Comparison of ENCODE assay signal across 35 cellular contexts in the genomic region with DNA sequence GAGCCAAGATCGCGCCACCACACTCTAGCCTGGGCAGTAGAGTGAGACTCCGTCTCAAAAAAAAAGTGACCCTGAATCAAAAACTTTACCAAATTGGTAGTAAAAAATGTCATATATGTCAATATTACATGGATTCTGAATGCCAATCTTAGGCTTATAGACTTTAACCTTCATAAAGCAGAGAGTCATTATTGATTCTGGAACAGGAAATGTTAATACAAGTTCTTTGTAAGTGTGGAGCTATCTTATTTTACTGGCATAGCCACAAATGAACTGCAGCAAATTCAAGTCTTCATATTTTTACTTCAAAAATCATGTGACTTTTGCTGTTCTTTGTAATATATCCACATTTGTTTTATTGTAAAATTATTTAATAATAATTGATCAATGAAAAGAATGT.
"Had no signal": no experiment of that assay in that cellular context is flagged by ENCODE, and none has a peak within 500 bp of the region (broad histone marks: within the 10 kb centered on the region; RNA-seq: fewer than 3 reads in every experiment).

No MANE protein-coding gene starts in this region.

- H3K4me3 ChIP-seq: adrenal gland, body of pancreas, breast epithelium had no signal

- H3K4me3 Mint-ChIP-seq: activated B cell treated with CpG ODN at 0.5 μM for 24 hours; activated CD4-positive, alpha-beta memory T cell treated with anti-CD3 and anti-CD28 coated beads for 36 hours; activated CD4-positive, alpha-beta T cell treated with anti-CD3 and anti-CD28 coated beads, Interleukin-2, amount 10 ng/mL, durations not matched to agents 24 days and 14 days; activated CD8-positive, alpha-beta T cell treated with anti-CD3 and anti-CD28 coated beads for 36 hours; activated naive CD4-positive, alpha-beta T cell treated with anti-CD3 and anti-CD28 coated beads for 36 hours; activated naive CD8-positive, alpha-beta T cell treated with anti-CD3 and anti-CD28 coated beads for 36 hours; activated T-cell treated with anti-CD3 and anti-CD28 coated beads, Interleukin-2, amount 50 U/mL, for 4 hours; activated T-cell treated with anti-CD3 and anti-CD28 coated beads, Interleukin-2, amount 50 U/mL, for 72 hours; activated T-helper 1 cell treated with anti-CD3 and anti-CD28 coated beads, Interleukin-12 subunit alpha, Interleukin-12 subunit beta, Interleukin-2, Interleukin-4 antibody, amounts not matched to agents 30 ng/mL and 10 ng/mL and 1 ng/mL, durations not matched to agents 14 hours and 24 hours and 36 hours; activated T-helper 17 cell treated with anti-CD3 and anti-CD28 coated beads, Interleukin-2, amount 50 U/mL, for 72 hours; T-cell; T-helper 2 cell treated with Interferon-gamma antibody and Interleukin-4, amounts not matched to agents 5 μg/mL and 100 μg/mL, for 36 hours had no signal

- DNase-seq: activated B cell treated with CpG ODN at 0.5 μM for 24 hours; activated CD4-positive, alpha-beta memory T cell treated with anti-CD3 and anti-CD28 coated beads for 36 hours; activated CD4-positive, alpha-beta T cell treated with anti-CD3 and anti-CD28 coated beads for 4 hours; activated CD4-positive, alpha-beta T cell treated with anti-CD3 and anti-CD28 coated beads, Interleukin-2, amount 10 ng/mL, durations not matched to agents 24 days and 14 days; activated CD4-positive, alpha-beta T cell treated with anti-CD3 and anti-CD28 coated beads, Interleukin-2, amount 50 U/mL, for 1 hour; activated CD4-positive, alpha-beta T cell treated with anti-CD3 and anti-CD28 coated beads, Interleukin-2, amount 50 U/mL, for 4 hours; activated CD4-positive, CD25-positive, alpha-beta regulatory T cell treated with anti-CD3 and anti-CD28 coated beads, Interleukin-2, amount 50 U/mL, for 72 hours; activated CD8-positive, alpha-beta memory T cell treated with anti-CD3 and anti-CD28 coated beads, Interleukin-2, amount 50 U/mL, for 4 hours; activated CD8-positive, alpha-beta T cell treated with anti-CD3 and anti-CD28 coated beads for 36 hours; activated effector memory CD4-positive, alpha-beta T cell treated with anti-CD3 and anti-CD28 coated beads, Interleukin-2, amount 50 U/mL, for 16 hours; activated gamma-delta T cell treated with Interleukin-2 at 50 U/mL for 16 hours; activated naive CD4-positive, alpha-beta T cell; activated naive CD4-positive, alpha-beta T cell treated with anti-CD3 and anti-CD28 coated beads for 36 hours; activated naive CD4-positive, alpha-beta T cell treated with anti-CD3 and anti-CD28 coated beads, Interleukin-2, amount 50 U/mL, for 16 hours; activated naive CD8-positive, alpha-beta T cell treated with anti-CD3 and anti-CD28 coated beads for 36 hours; activated T-cell treated with anti-CD3 and anti-CD28 coated beads for 4 hours; activated T-cell treated with anti-CD3 and anti-CD28 coated beads, Interleukin-2, amount 50 U/mL, for 1 hour; activated T-cell treated with anti-CD3 and anti-CD28 coated beads, Interleukin-2, amount 50 U/mL, for 4 hours; activated T-cell treated with anti-CD3 and anti-CD28 coated beads, Interleukin-2, amount 50 U/mL, for 72 hours; adrenal gland; amniotic stem cell; aorta; body of pancreas; brain microvascular endothelial cell; central memory CD4-positive, alpha-beta T cell; T-cell; T-helper 2 cell; T-helper 9 cell had no signal

- ATAC-seq: activated CD8-positive, alpha-beta T cell treated with anti-CD3 and anti-CD28 coated beads for 36 hours; activated naive CD4-positive, alpha-beta T cell treated with anti-CD3 and anti-CD28 coated beads, Interleukin-2, amount 50 U/mL, for 72 hours; activated T-cell treated with anti-CD3 and anti-CD28 coated beads, Interleukin-2, amount 50 U/mL, for 4 hours; activated T-cell treated with anti-CD3 and anti-CD28 coated beads, Interleukin-2, amount 50 U/mL, for 72 hours; activated T-helper 17 cell treated with anti-CD3 and anti-CD28 coated beads, Interleukin-2, amount 50 U/mL, for 72 hours; body of pancreas; T-cell had no signal

- H3K27ac Mint-ChIP-seq: activated B cell treated with CpG ODN at 0.5 μM for 24 hours; activated CD4-positive, alpha-beta memory T cell treated with anti-CD3 and anti-CD28 coated beads for 36 hours; activated CD4-positive, alpha-beta T cell treated with anti-CD3 and anti-CD28 coated beads, Interleukin-2, amount 10 ng/mL, durations not matched to agents 24 days and 14 days; activated CD8-positive, alpha-beta T cell treated with anti-CD3 and anti-CD28 coated beads for 36 hours; activated naive CD4-positive, alpha-beta T cell treated with anti-CD3 and anti-CD28 coated beads for 36 hours; activated naive CD4-positive, alpha-beta T cell treated with anti-CD3 and anti-CD28 coated beads, Interleukin-2, amount 50 U/mL, for 72 hours; activated naive CD8-positive, alpha-beta T cell treated with anti-CD3 and anti-CD28 coated beads for 36 hours; activated T-cell treated with anti-CD3 and anti-CD28 coated beads, Interleukin-2, amount 50 U/mL, for 72 hours; activated T-helper 1 cell treated with anti-CD3 and anti-CD28 coated beads, Interleukin-12 subunit alpha, Interleukin-12 subunit beta, Interleukin-2, Interleukin-4 antibody, amounts not matched to agents 30 ng/mL and 10 ng/mL and 1 ng/mL, durations not matched to agents 14 hours and 24 hours and 36 hours; activated T-helper 17 cell treated with anti-CD3 and anti-CD28 coated beads, Interleukin-2, amount 50 U/mL, for 72 hours; T-helper 2 cell treated with Interferon-gamma antibody and Interleukin-4, amounts not matched to agents 5 μg/mL and 100 μg/mL, for 36 hours had no signal

- H3K27me3 ChIP-seq: adrenal gland, body of pancreas, brain microvascular endothelial cell, breast epithelium had no signal

- FAIRE-seq: astrocyte had no signal

- H3K27me3 Mint-ChIP-seq: activated B cell treated with CpG ODN at 0.5 μM for 24 hours; activated CD4-positive, alpha-beta memory T cell treated with anti-CD3 and anti-CD28 coated beads for 36 hours; activated CD4-positive, alpha-beta T cell treated with anti-CD3 and anti-CD28 coated beads, Interleukin-2, amount 10 ng/mL, durations not matched to agents 24 days and 14 days; activated CD8-positive, alpha-beta T cell treated with anti-CD3 and anti-CD28 coated beads for 36 hours; activated naive CD8-positive, alpha-beta T cell treated with anti-CD3 and anti-CD28 coated beads for 36 hours; activated T-helper 17 cell treated with anti-CD3 and anti-CD28 coated beads, Interleukin-2, amount 50 U/mL, for 72 hours; T-cell had no signal

- H3K36me3 ChIP-seq: adrenal gland, brain microvascular endothelial cell, breast epithelium had no signal

- H3K4me1 ChIP-seq: adrenal gland, breast epithelium had no signal

- H3K9me3 ChIP-seq: adrenal gland, body of pancreas, breast epithelium had no signal

- H3K27ac ChIP-seq: adrenal gland, body of pancreas, brain microvascular endothelial cell, breast epithelium, VCaP had no signal
